In genomic region chr15:77091072-77091471, GRCh38 we compare ENCODE assay signal across 31 cellular contexts.
"Had no signal": no experiment of that assay in that cellular context is flagged by ENCODE, and none has a peak within 500 bp of the region (broad histone marks: within the 10 kb centered on the region; RNA-seq: fewer than 3 reads in every experiment).

No MANE protein-coding gene starts in this region.

- H3K4me1 Mint-ChIP-seq: stimulated activated effector memory CD8-positive, alpha-beta T cell treated with anti-CD3 and anti-CD28 coated beads, Interleukin-12 subunit alpha, Interleukin-12 subunit beta, amount 100 ng/mL, for 72 hours had no signal

- H3K27me3 Mint-ChIP-seq: naive thymus-derived CD8-positive, alpha-beta T cell; stimulated activated naive B cell treated with anti-CD40 and anti-IgM and Interleukin-4, amounts not matched to agents 10 μg/mL and 1 μg/mL and 100 μg/mL, for 72 hours; stimulated activated naive CD8-positive, alpha-beta T cell treated with anti-CD3 and anti-CD28 coated beads, Interleukin-15, Interleukin-2, amounts not matched to agents 100 ng/mL and 50 ng/mL, for 24 hours had no signal

- H3K4me3 Mint-ChIP-seq: naive B cell; naive thymus-derived CD8-positive, alpha-beta T cell; nephron; neural crest cell; stimulated activated effector memory CD8-positive, alpha-beta T cell treated with anti-CD3 and anti-CD28 coated beads, Interleukin-12 subunit alpha, Interleukin-12 subunit beta, amount 100 ng/mL, for 72 hours; stimulated activated naive B cell treated with anti-CD40 and anti-IgM and Interleukin-4, amounts not matched to agents 10 μg/mL and 1 μg/mL and 100 μg/mL, for 72 hours; stimulated activated naive CD8-positive, alpha-beta T cell treated with anti-CD3 and anti-CD28 coated beads, Interleukin-15, Interleukin-2, amounts not matched to agents 100 ng/mL and 50 ng/mL, for 24 hours had no signal

- H3K4me1 ChIP-seq: parathyroid adenoma, psoas muscle, right lobe of liver, stomach, thyroid gland, tibial nerve, upper lobe of left lung, vagina had no signal

- H3K9me3 ChIP-seq: neutrophil, ovary, psoas muscle, right lobe of liver, spleen, stomach, thoracic aorta, thyroid gland, tibial nerve, upper lobe of left lung, vagina had no signal

- H3K36me3 ChIP-seq: neutrophil, ovary, right lobe of liver, spleen, stomach, thoracic aorta, thyroid gland, tibial nerve, upper lobe of left lung, vagina had no signal

- ATAC-seq: naive thymus-derived CD8-positive, alpha-beta T cell; psoas muscle; right cardiac atrium; right lobe of liver; stimulated activated effector memory CD8-positive, alpha-beta T cell treated with anti-CD3 and anti-CD28 coated beads, Interleukin-12 subunit alpha, Interleukin-12 subunit beta, amount 100 ng/mL, for 72 hours; stimulated activated naive B cell treated with anti-CD40 and anti-IgM and Interleukin-4, amounts not matched to agents 10 μg/mL and 1 μg/mL and 100 μg/mL, for 72 hours had no signal

- H3K4me3 ChIP-seq: ovary, psoas muscle, right lobe of liver, skin epidermis, smooth muscle cell, spleen, stomach, thoracic aorta, thyroid gland, tibial nerve, upper lobe of left lung, vagina had no signal

- DNase-seq: naive B cell; naive thymus-derived CD8-positive, alpha-beta T cell; nucleus accumbens; ovary; posterior cingulate gyrus; psoas muscle; right cardiac atrium; right lobe of liver; spleen; stimulated activated CD4-positive, alpha-beta T cell treated with anti-CD3 and anti-CD28 coated beads, Interleukin-15, amount 100 ng/mL, for 24 hours; stimulated activated CD4-positive, alpha-beta T cell treated with anti-CD3 and anti-CD28 coated beads, Interleukin-2, amount 100 ng/mL, for 24 hours; stimulated activated CD4-positive, alpha-beta T cell treated with anti-CD3 and anti-CD28 coated beads, Interleukin-2, amount 100 ng/mL, for 48 hours; stimulated activated CD4-positive, alpha-beta T cell treated with anti-CD3 and anti-CD28 coated beads, Interleukin-4, amount 100 ng/mL, for 24 hours; stimulated activated naive B cell treated with anti-CD40 and anti-IgM and Interleukin-4, amounts not matched to agents 10 μg/mL and 1 μg/mL and 100 μg/mL, for 72 hours; stimulated activated naive CD4-positive, alpha-beta T cell treated with Interleukin-2 at 50 U/mL for 16 hours; stomach; thyroid gland; trophoblast cell; upper lobe of left lung had no signal

- H3K36me3 Mint-ChIP-seq: naive B cell; naive thymus-derived CD8-positive, alpha-beta T cell; stimulated activated effector memory CD8-positive, alpha-beta T cell treated with anti-CD3 and anti-CD28 coated beads, Interleukin-12 subunit alpha, Interleukin-12 subunit beta, amount 100 ng/mL, for 72 hours; stimulated activated naive B cell treated with anti-CD40 and anti-IgM and Interleukin-4, amounts not matched to agents 10 μg/mL and 1 μg/mL and 100 μg/mL, for 72 hours had no signal

- H3K27me3 ChIP-seq: neutrophil, ovary, right lobe of liver, spleen, stomach, thyroid gland, tibial nerve, upper lobe of left lung, vagina had no signal

- H3K27ac ChIP-seq: neutrophil, ovary, parathyroid adenoma, psoas muscle, right lobe of liver, skin epidermis, spleen, stomach, thoracic aorta, thyroid gland, tibial nerve, upper lobe of left lung, vagina had no signal

- H3K27ac Mint-ChIP-seq: naive B cell; naive thymus-derived CD8-positive, alpha-beta T cell; nephron; progenitor cell of endocrine pancreas; stimulated activated effector memory CD8-positive, alpha-beta T cell treated with anti-CD3 and anti-CD28 coated beads, Interleukin-12 subunit alpha, Interleukin-12 subunit beta, amount 100 ng/mL, for 72 hours; stimulated activated naive B cell treated with anti-CD40 and anti-IgM and Interleukin-4, amounts not matched to agents 10 μg/mL and 1 μg/mL and 100 μg/mL, for 72 hours; stimulated activated naive CD8-positive, alpha-beta T cell treated with anti-CD3 and anti-CD28 coated beads, Interleukin-15, Interleukin-2, amounts not matched to agents 100 ng/mL and 50 ng/mL, for 24 hours had no signal

- H3K9me3 Mint-ChIP-seq: naive thymus-derived CD8-positive, alpha-beta T cell; nephron; neural crest cell; stimulated activated effector memory CD8-positive, alpha-beta T cell treated with anti-CD3 and anti-CD28 coated beads, Interleukin-12 subunit alpha, Interleukin-12 subunit beta, amount 100 ng/mL, for 72 hours; stimulated activated naive CD8-positive, alpha-beta T cell treated with anti-CD3 and anti-CD28 coated beads, Interleukin-15, Interleukin-2, amounts not matched to agents 100 ng/mL and 50 ng/mL, for 24 hours had no signal
